8 cellular contexts compared by ENCODE assay signal in the genomic region with DNA sequence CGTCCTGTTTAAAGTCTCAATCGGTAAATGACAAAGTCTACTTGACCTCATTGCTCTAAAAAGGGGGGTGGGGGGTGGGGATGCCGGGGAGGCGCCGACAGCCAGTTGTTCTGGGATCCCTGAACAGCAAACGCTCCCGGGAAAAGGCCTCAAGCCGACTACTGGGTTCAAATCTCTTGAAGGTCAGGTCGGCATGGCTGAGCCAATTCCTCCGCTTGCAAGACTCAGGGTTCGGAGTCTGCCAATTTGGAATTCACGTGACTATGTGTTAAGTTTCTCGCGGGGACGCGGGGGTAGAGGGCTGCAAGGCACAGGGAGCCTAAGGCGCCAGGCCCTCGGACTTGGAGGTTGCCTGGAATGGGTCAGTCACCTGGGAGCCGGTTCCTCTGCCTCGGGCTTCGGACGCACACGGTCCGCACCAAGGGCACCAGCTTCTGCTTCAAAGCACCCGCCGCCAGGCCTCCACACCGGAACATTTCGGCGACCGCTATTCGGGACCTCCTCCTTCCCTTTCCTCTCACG. TPM values are rescaled to one million over a fixed set of nuclear protein-coding genes. Genes with fewer than 3 reads are reported as not detected.
DNase-seq lines count a peak whose midpoint lies in the region; ATAC-seq, FAIRE-seq and TF ChIP-seq lines count a peak whose summit lies in the region.

No MANE protein-coding gene starts in this region.

- H3K9me3 ChIP-seq in iPS-18c (ENCODE audit: control insufficient read depth, insufficient read depth, low read length) (peaks cover 4% of the 10 kb centered on the region), small intestine (ENCODE audit: control insufficient read depth, low read depth) (no peaks in the 10 kb centered on the region)

- no peaks in the 10 kb centered on the region for H3K27me3 Mint-ChIP-seq in activated naive CD8-positive, alpha-beta T cell treated with anti-CD3 and anti-CD28 coated beads for 36 hours

- no peaks in the 10 kb centered on the region for H3K36me3 ChIP-seq in small intestine (ENCODE audit: control insufficient read depth in 2 of 2, insufficient read depth in 2 of 2, low read length in 2 of 2)

- H3K4me3 ChIP-seq in AG04449 (ENCODE audit: low read depth, low read length) (peak overlapping the region; percentile 74), iPS-18c (ENCODE audit: insufficient read depth, low read depth, low read length) (peak overlapping the region; percentile 69), small intestine (ENCODE audit: low read depth in 1 of 2, low read length in 2 of 2) (peak overlapping the region; percentile 36 to 55)

- 0 to 32% (median 18%) methylated on average over 19 to 32 of the region's 32 CpGs for WGBS in small intestine, 3 donors

- H3K4me1 Mint-ChIP-seq in activated naive CD8-positive, alpha-beta T cell treated with anti-CD3 and anti-CD28 coated beads for 36 hours, result peaks cover 22% of the 10 kb centered on the region

- no peaks in the 10 kb centered on the region for H3K9me3 Mint-ChIP-seq in activated naive CD8-positive, alpha-beta T cell treated with anti-CD3 and anti-CD28 coated beads for 36 hours

- no peaks in the 10 kb centered on the region for H3K4me1 ChIP-seq in small intestine (ENCODE audit: control insufficient read depth in 2 of 2, insufficient read depth in 1 of 2, low read depth in 1 of 2, low read length in 1 of 2)

- POLR2A ChIA-PET in AG04449 (lab: Yijun Ruan, JAX) (interaction anchor here (1.1 kb wide), 1 partner anchor 9 kb away, joined by 4 read pairs; no protein-coding TSS in a partner anchor), HEK293T (lab: Yijun Ruan, JAX) (interaction anchor here (0.6 to 1.3 kb wide), 12 partner anchors 9 to 335 kb away, joined by 3 to 12 read pairs (median 4); a partner anchor contains a TSS)

- DNase-seq in AG04449 (ENCODE audit: low read depth, low spot score) (no peak), HEK293T (ENCODE audit: extremely low spot score) (no peak), small intestine (peak; percentile 51), retina (no peak)
- no peak for DNase-seq in activated naive CD8-positive, alpha-beta T cell treated with anti-CD3 and anti-CD28 coated beads for 36 hours
- DNase-seq in NK-92 treated with Interleukin-12 subunit alpha and Interleukin-12 subunit beta, amount 100 ng/mL, for 24 hours (lab: John Stamatoyannopoulos, UW), result no peak

- H3K27me3 ChIP-seq in small intestine (ENCODE audit: control insufficient read depth in 2 of 2, insufficient read depth in 2 of 2, low read length in 2 of 2), result no peaks in the 10 kb centered on the region

- peaks cover 4% of the 10 kb centered on the region for H3K36me3 Mint-ChIP-seq in activated naive CD8-positive, alpha-beta T cell treated with anti-CD3 and anti-CD28 coated beads for 36 hours

- H3K27ac Mint-ChIP-seq in activated naive CD8-positive, alpha-beta T cell treated with anti-CD3 and anti-CD28 coated beads for 36 hours, result peak overlapping the region; percentile 93

- peak overlapping the region; percentile 71 to 87 for H3K27ac ChIP-seq in small intestine (ENCODE audit: low read depth in 1 of 2, low read length in 1 of 2)

- no peak for FAIRE-seq in small intestine (lab: Jason Lieb, UNC)

- H3K4me3 Mint-ChIP-seq in activated naive CD8-positive, alpha-beta T cell treated with anti-CD3 and anti-CD28 coated beads for 36 hours, result peak overlapping the region; percentile 95

- CTCF ChIA-PET in AG04449 (lab: Yijun Ruan, JAX) (interaction anchor here (1.0 kb wide), 1 partner anchor 11 kb away, joined by 3 read pairs; no protein-coding TSS in a partner anchor), HEK293T (lab: Yijun Ruan, JAX) (interaction anchor here (0.8 kb wide), 1 partner anchor 24 kb away, joined by 4 read pairs; no protein-coding TSS in a partner anchor)

- TF ChIP-seq CTCF in AG04449 (IDR thresholded peaks at IDR 0.05; ENCODE audit: insufficient read depth, low read length, missing control alignments), result no peak

- ATAC-seq in HG02642 (IDR thresholded peaks at IDR 0.05; ENCODE audit: poor library complexity, unreplicated experiment), result no peak

TF ChIP-seq in HEK293T, 16 proteins besides CTCF, POLR2A, EP300 and RAD21:
- TF ChIP-seq FOXA1 (IDR thresholded peaks at IDR 0.05) (no peak), CTBP1 (IDR thresholded peaks at IDR 0.05; ENCODE audit: borderline replicate concordance) (no peak), ARNT (IDR thresholded peaks at IDR 0.05) (peak; percentile 73; the same call in 1 of the 2 replicates), FOXK2 (IDR thresholded peaks at IDR 0.05) (no peak), SP1 (IDR thresholded peaks at IDR 0.05) (no peak), L3MBTL2 (conservative IDR thresholded peaks at IDR 0.05) (peak; percentile 66), TARDBP (IDR thresholded peaks at IDR 0.05) (no peak)

RNA-seq across cellular contexts. Expression of a gene that starts 0.4 kb away (rescaled TPM):
- total RNA-seq in activated naive CD8-positive, alpha-beta T cell treated with anti-CD3 and anti-CD28 coated beads for 36 hours, result 10 to 100 TPM; 60.1 to 62.7 TPM
- 10 to 100 TPM; 50.3 to 92.6 (median 60.9) TPM for polyA plus RNA-seq in small intestine

RNA-seq across cellular contexts. Expression of a gene that starts 6.5 kb away (rescaled TPM):
- total RNA-seq in activated naive CD8-positive, alpha-beta T cell treated with anti-CD3 and anti-CD28 coated beads for 36 hours, result 10 to 100 TPM; 22.6 to 26.1 TPM
- 1 to 10 TPM in 2 of 3 donors, under 1 TPM in 1; 0.79 to 1.1 (median 1.1) TPM for polyA plus RNA-seq in small intestine

RNA-seq across cellular contexts. Expression of a gene that starts 54.9 kb away (rescaled TPM):
- total RNA-seq in activated naive CD8-positive, alpha-beta T cell treated with anti-CD3 and anti-CD28 coated beads for 36 hours, result 10 to 100 TPM; 17.3 to 17.6 TPM
- 10 to 100 TPM; 10.4 to 13.8 (median 13.6) TPM for polyA plus RNA-seq in small intestine
